23 cellular contexts compared by ENCODE assay signal in the genomic region with DNA sequence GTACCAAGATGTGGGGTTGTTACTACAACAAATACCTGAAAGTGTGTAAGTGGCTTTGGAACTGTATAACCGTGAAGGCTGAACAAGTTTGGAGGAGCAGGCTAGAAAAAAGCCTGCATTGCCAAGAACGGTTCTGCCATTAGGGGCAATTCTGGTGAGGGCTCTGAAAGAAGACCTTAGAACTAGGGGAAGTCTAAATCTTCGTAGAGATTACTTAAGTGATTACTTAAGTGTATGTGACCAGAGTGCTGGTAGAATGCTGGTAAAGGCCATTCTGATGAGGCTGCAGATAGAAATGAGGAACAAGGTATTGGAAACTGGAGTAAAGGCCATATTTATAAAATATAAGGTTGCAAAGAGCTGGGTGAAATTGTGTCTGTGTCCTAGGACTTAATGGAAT.
A peak's percentile ranks its signal among the peaks of the same experiment; 100 is the strongest.
DNase-seq lines count a peak whose midpoint lies in the region; ATAC-seq and TF ChIP-seq lines count a peak whose summit lies in the region.
"Had no signal": no experiment of that assay in that cellular context is flagged by ENCODE, and none has a peak within 500 bp of the region (broad histone marks: within the 10 kb centered on the region; RNA-seq: fewer than 3 reads in every experiment).

No MANE protein-coding gene starts in this region.

- no peak overlapping the region for H3K27ac Mint-ChIP-seq in T-helper 2 cell treated with Interferon-gamma antibody and Interleukin-4, amounts not matched to agents 5 μg/mL and 100 μg/mL, for 36 hours
- H3K27ac Mint-ChIP-seq: activated CD4-positive, alpha-beta T cell treated with anti-CD3 and anti-CD28 coated beads, Interleukin-2, amount 10 ng/mL, durations not matched to agents 24 days and 14 days; memory B cell had no signal

- H3K36me3 ChIP-seq in heart left ventricle (peaks cover 0 to 97% (median 9%) of the 10 kb centered on the region in 9 donors), left lung (peaks cover 0 to 88% of the 10 kb centered on the region in 2 donors), upper lobe of left lung (peaks cover 3 to 42% (median 14%) of the 10 kb centered on the region in 4 donors)
- H3K36me3 ChIP-seq: adrenal gland, ovary had no signal

- H3K4me3 ChIP-seq in heart left ventricle, result no peak overlapping the region
- no peak overlapping the region for H3K4me3 ChIP-seq in left lung
- H3K4me3 ChIP-seq in upper lobe of left lung, result no peak overlapping the region
- H3K4me3 ChIP-seq: adrenal gland, hepatocyte, ovary had no signal

- no peaks in the 10 kb centered on the region for H3K27me3 Mint-ChIP-seq in T-helper 2 cell treated with Interferon-gamma antibody and Interleukin-4, amounts not matched to agents 5 μg/mL and 100 μg/mL, for 36 hours (ENCODE audit: low read depth)
- H3K27me3 Mint-ChIP-seq: activated CD4-positive, alpha-beta T cell treated with anti-CD3 and anti-CD28 coated beads, Interleukin-2, amount 10 ng/mL, durations not matched to agents 24 days and 14 days; memory B cell; stimulated activated naive CD8-positive, alpha-beta T cell treated with anti-CD3 and anti-CD28 coated beads, Interleukin-15, amount 100 ng/mL, for 72 hours; T-cell had no signal

- H3K27ac ChIP-seq in heart left ventricle, result peak overlapping the region in 1 of 12 donors; percentile 65
- H3K27ac ChIP-seq in left lung, result peak overlapping the region in 1 of 2 donors; percentile 79
- H3K27ac ChIP-seq in upper lobe of left lung, result peak overlapping the region; percentile 39 to 76 (median 56)
- H3K27ac ChIP-seq: epithelial cell of prostate, hepatocyte, ovary had no signal

- H3K4me1 Mint-ChIP-seq in T-helper 2 cell treated with Interferon-gamma antibody and Interleukin-4, amounts not matched to agents 5 μg/mL and 100 μg/mL, for 36 hours (ENCODE audit: low read depth), result peaks cover 16% of the 10 kb centered on the region
- H3K4me1 Mint-ChIP-seq: memory B cell; stimulated activated naive CD8-positive, alpha-beta T cell treated with anti-CD3 and anti-CD28 coated beads, Interleukin-15, amount 100 ng/mL, for 72 hours had no signal

- WGBS in heart left ventricle, 4 donors, result 76 to 81% (median 79%) methylated on average over 3 of the region's 3 CpGs
- WGBS in upper lobe of left lung, 2 donors, result 75 to 77% methylated on average over 3 of the region's 3 CpGs

- no peak for TF ChIP-seq CTCF in heart left ventricle (IDR thresholded peaks at IDR 0.05)
- no peak for TF ChIP-seq CTCF in left lung (IDR thresholded peaks at IDR 0.05)
- TF ChIP-seq CTCF in upper lobe of left lung (IDR thresholded peaks at IDR 0.05), result peak in 1 of 6 experiments; percentile 6

- intact Hi-C loops in heart left ventricle (cut with DNase I) (no loop called here), Right ventricle myocardium inferior (cut with DNase I) (no loop called here), left lung (cut with DNase I) (no loop called here)

- H3K36me3 Mint-ChIP-seq in T-helper 2 cell treated with Interferon-gamma antibody and Interleukin-4, amounts not matched to agents 5 μg/mL and 100 μg/mL, for 36 hours (ENCODE audit: low read depth), result peaks cover 83% of the 10 kb centered on the region

- H3K9me3 ChIP-seq in heart left ventricle, result peaks cover 0 to 12% (median 0%) of the 10 kb centered on the region in 12 donors
- H3K9me3 ChIP-seq in left lung, result no peaks in the 10 kb centered on the region
- H3K9me3 ChIP-seq in upper lobe of left lung, result no peaks in the 10 kb centered on the region
- H3K9me3 ChIP-seq: adrenal gland, ovary had no signal

- H3K4me3 Mint-ChIP-seq in T-helper 2 cell treated with Interferon-gamma antibody and Interleukin-4, amounts not matched to agents 5 μg/mL and 100 μg/mL, for 36 hours, result no peak overlapping the region
- H3K4me3 Mint-ChIP-seq: activated CD4-positive, alpha-beta T cell treated with anti-CD3 and anti-CD28 coated beads, Interleukin-2, amount 10 ng/mL, durations not matched to agents 24 days and 14 days; memory B cell; stimulated activated naive CD8-positive, alpha-beta T cell treated with anti-CD3 and anti-CD28 coated beads, Interleukin-15, amount 100 ng/mL, for 72 hours; T-cell had no signal

- H3K9me3 Mint-ChIP-seq in T-helper 2 cell treated with Interferon-gamma antibody and Interleukin-4, amounts not matched to agents 5 μg/mL and 100 μg/mL, for 36 hours, result no peaks in the 10 kb centered on the region

- H3K4me1 ChIP-seq in heart left ventricle (peaks cover 0 to 60% (median 0%) of the 10 kb centered on the region in 12 donors), left lung (peaks cover 2 to 86% of the 10 kb centered on the region in 2 donors), upper lobe of left lung (peaks cover 4 to 11% (median 6%) of the 10 kb centered on the region in 4 donors)

- DNase-seq in heart left ventricle, result no peak
- no peak for DNase-seq in Right ventricle myocardium inferior (ENCODE audit: missing footprints)
- peak; percentile 73 for DNase-seq in NOMO-1 treated with DMSO at 0.1 percent for 48 hours (lab: John Stamatoyannopoulos, UW; ENCODE audit: unreplicated experiment)
- DNase-seq in left lung, result no peak
- DNase-seq in upper lobe of left lung, result peak in 1 of 2 donors; percentile 14
- DNase-seq in T1000 (lab: John Stamatoyannopoulos, UW), result no peak
- DNase-seq in T-helper 2 cell treated with Interferon-gamma antibody and Interleukin-4, amounts not matched to agents 5 μg/mL and 100 μg/mL, for 36 hours (ENCODE audit: low spot score), result no peak
- DNase-seq: activated CD4-positive, alpha-beta T cell treated with anti-CD3 and anti-CD28 coated beads, Interleukin-2, amount 10 ng/mL, durations not matched to agents 24 days and 14 days; activated gamma-delta T cell; foreskin fibroblast; Kasumi-1; NCI-H1417; NCI-H2107; NCI-H510A treated with DMSO at 0.1 percent for 48 hours; ovary; stimulated activated CD4-positive, alpha-beta T cell treated with anti-CD3 and anti-CD28 coated beads, Interleukin-2, amount 100 ng/mL, for 24 hours; stimulated activated naive CD8-positive, alpha-beta T cell treated with anti-CD3 and anti-CD28 coated beads, Interleukin-15, amount 100 ng/mL, for 72 hours; T-cell had no signal

- no peak for TF ChIP-seq POLR2A in heart left ventricle (IDR thresholded peaks at IDR 0.05)
- TF ChIP-seq POLR2A in upper lobe of left lung (IDR thresholded peaks at IDR 0.05), result peak in 1 of 4 donors; percentile 27

- H3K27me3 ChIP-seq in heart left ventricle (no peaks in the 10 kb centered on the region), left lung (no peaks in the 10 kb centered on the region), upper lobe of left lung (no peaks in the 10 kb centered on the region)
- H3K27me3 ChIP-seq: adrenal gland, hepatocyte, ovary had no signal

- TF ChIP-seq EP300 in upper lobe of left lung (IDR thresholded peaks at IDR 0.05), result peak in 1 of 4 donors; percentile 31

- ATAC-seq in heart left ventricle, result peak in 3 of 4 donors; percentile 18 to 61 (median 45)
- no peak for ATAC-seq in Right ventricle myocardium inferior
- peak; percentile 45 for ATAC-seq in left lung
- ATAC-seq in upper lobe of left lung (ENCODE audit: low FRiP score in 2 of 2), result peak in 1 of 2 donors; percentile 59
- ATAC-seq in GM18858 (IDR thresholded peaks at IDR 0.05; ENCODE audit: unreplicated experiment), result no peak
- ATAC-seq: stimulated activated naive CD8-positive, alpha-beta T cell treated with anti-CD3 and anti-CD28 coated beads, Interleukin-15, amount 100 ng/mL, for 72 hours; T-cell had no signal

Comparison
In these comparisons a context has a peak if more than half of its experiments do, and no peak if none do; other contexts are left out.
1. ATAC-seq: peak in heart left ventricle (3 of 4) and left lung (single experiment); none in Right ventricle myocardium inferior (single experiment) and GM18858 (single experiment).